1 cellular context compared by ENCODE assay signal in genomic region chr22:38155703-38156102, GRCh38.
TF ChIP-seq lines count a peak whose summit lies in the region.

No MANE protein-coding gene starts in this region.

TF ChIP-seq in HEK293, 187 proteins besides CTCF, POLR2A, EP300 and RAD21 (continued from another document):
- TF ChIP-seq, protein P1, sequence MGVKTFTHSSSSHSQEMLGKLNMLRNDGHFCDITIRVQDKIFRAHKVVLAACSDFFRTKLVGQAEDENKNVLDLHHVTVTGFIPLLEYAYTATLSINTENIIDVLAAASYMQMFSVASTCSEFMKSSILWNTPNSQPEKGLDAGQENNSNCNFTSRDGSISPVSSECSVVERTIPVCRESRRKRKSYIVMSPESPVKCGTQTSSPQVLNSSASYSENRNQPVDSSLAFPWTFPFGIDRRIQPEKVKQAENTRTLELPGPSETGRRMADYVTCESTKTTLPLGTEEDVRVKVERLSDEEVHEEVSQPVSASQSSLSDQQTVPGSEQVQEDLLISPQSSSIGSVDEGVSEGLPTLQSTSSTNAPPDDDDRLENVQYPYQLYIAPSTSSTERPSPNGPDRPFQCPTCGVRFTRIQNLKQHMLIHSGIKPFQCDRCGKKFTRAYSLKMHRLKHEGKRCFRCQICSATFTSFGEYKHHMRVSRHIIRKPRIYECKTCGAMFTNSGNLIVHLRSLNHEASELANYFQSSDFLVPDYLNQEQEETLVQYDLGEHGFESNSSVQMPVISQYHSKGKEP (tag by site-specific recombination; IDR thresholded peaks at IDR 0.05) = no peak
- TF ChIP-seq ZNF184 (tag by site-specific recombination; IDR thresholded peaks at IDR 0.05) = no peak
TF ChIP-seq in HEK293: peak in this region for 3.
